Comparison of ENCODE assay signal across 22 cellular contexts in the genomic region with DNA sequence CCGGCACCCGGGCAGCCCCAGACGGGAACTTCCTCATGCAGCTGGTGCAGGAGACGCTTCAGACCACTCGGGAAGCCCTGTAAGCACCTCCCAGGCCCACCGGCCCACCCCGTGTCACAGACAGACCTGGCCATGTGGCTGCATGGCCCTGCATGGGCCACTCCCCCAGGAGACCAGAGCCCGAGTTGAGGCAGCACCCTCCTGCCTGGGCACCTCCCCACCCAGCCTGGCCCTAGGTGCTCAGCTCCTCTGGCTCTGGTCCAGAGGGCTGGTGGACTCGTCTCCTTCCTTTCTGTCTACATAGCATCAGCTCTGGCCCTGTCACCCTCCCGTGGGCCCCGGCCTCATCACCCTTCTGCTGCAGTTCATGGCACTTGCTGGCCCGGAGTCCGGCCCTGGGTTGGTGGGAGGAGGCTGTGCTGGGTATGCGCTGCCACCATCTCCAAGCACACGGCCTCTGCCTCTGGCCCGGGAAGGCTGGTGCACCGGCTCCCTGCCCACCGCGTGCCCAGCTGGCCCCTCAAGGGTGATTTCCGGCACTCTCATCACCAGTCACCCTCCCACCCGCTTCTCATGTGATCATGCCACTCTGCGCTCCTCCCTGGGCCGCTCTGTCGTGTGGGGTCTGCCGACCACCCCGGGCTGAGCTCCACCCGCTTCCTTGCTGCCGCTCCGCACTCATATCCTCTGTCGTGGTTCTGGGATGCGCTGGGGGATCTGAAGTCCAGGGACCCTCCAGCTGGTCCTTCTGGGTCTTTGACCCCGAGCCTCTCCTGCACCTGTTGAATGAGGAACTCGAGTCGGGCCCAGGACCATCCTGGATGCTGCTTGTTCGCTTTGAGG. TPM values are rescaled to one million over a fixed set of nuclear protein-coding genes. Genes with fewer than 3 reads are reported as not detected.
DNase-seq lines count a peak whose midpoint lies in the region; ATAC-seq, FAIRE-seq and TF ChIP-seq lines count a peak whose summit lies in the region.
"Had no signal": no experiment of that assay in that cellular context is flagged by ENCODE, and none has a peak within 500 bp of the region (broad histone marks: within the 10 kb centered on the region; RNA-seq: fewer than 3 reads in every experiment).

No MANE protein-coding gene starts in this region.

- no peak overlapping the region for H3K4me3 ChIP-seq in RWPE2 (ENCODE audit: severe bottlenecking)
- no peak overlapping the region for H3K4me3 ChIP-seq in kidney (ENCODE audit: low read length in 2 of 2)
- H3K4me3 ChIP-seq in spleen: no peak overlapping the region
- H3K4me3 ChIP-seq in prostate gland: no peak overlapping the region
- H3K4me3 ChIP-seq: A549, esophagus muscularis mucosa, HAP-1, Peyer's patch had no signal

- FAIRE-seq in kidney (lab: Jason Lieb, UNC): no peak
- FAIRE-seq in GM19239 (lab: Jason Lieb, UNC): no peak
- FAIRE-seq: A549, colon, small intestine had no signal

- DNase-seq in activated effector memory CD4-positive, alpha-beta T cell treated with anti-CD3 and anti-CD28 coated beads, Interleukin-2, amount 50 U/mL, for 16 hours: peak; percentile 57
- no peak for DNase-seq in activated effector memory CD4-positive, alpha-beta T cell treated with Interleukin-2 at 50 U/mL for 16 hours
- DNase-seq in RWPE2 (ENCODE audit: low spot score): peak; percentile 46
- peak; percentile 72 for DNase-seq in kidney
- peak; percentile 73 for DNase-seq in spleen
- DNase-seq in GM19239 (ENCODE audit: insufficient read length, low spot score): no peak
- no peak for DNase-seq in NCI-H2081 (lab: John Stamatoyannopoulos, UW)
- no peak for DNase-seq in prostate gland (ENCODE audit: low spot score)
- DNase-seq: activated CD4-positive, alpha-beta T cell treated with anti-CD3 and anti-CD28 coated beads, Interleukin-2, amount 10 ng/mL, durations not matched to agents 24 days and 14 days; activated naive CD8-positive, alpha-beta T cell treated with anti-CD3 and anti-CD28 coated beads for 36 hours; DMS79 treated with DMSO at 0.1 percent for 48 hours; foreskin melanocyte; NCI-H1436 treated with DMSO at 0.1 percent for 48 hours; NCI-H526 treated with DMSO at 0.1 percent for 48 hours; small intestine; stimulated activated CD4-positive, alpha-beta T cell treated with anti-CD3 and anti-CD28 coated beads, Interleukin-2, amount 100 ng/mL, for 24 hours had no signal

- no peak for ATAC-seq in RWPE2 (ENCODE audit: low read depth)
- ATAC-seq: A549 had no signal

- no peak overlapping the region for H3K9ac ChIP-seq in kidney (ENCODE audit: low read length in 2 of 2)

- H3K36me3 ChIP-seq in RWPE2 (ENCODE audit: low read depth) (no peaks in the 10 kb centered on the region), kidney (ENCODE audit: control insufficient read depth in 1 of 2, insufficient read depth in 2 of 2, low read length in 2 of 2) (no peaks in the 10 kb centered on the region), spleen (no peaks in the 10 kb centered on the region), prostate gland (no peaks in the 10 kb centered on the region)
- H3K36me3 ChIP-seq: HAP-1, neutrophil, Peyer's patch had no signal

- H3K27ac ChIP-seq in RWPE2 (ENCODE audit: poor library complexity, severe bottlenecking) (no peak overlapping the region), kidney (ENCODE audit: low read depth in 2 of 2, low read length in 2 of 2) (no peak overlapping the region), spleen (no peak overlapping the region), prostate gland (no peak overlapping the region)
- H3K27ac ChIP-seq: A549, esophagus muscularis mucosa, neutrophil, Peyer's patch had no signal

- TF ChIP-seq POLR2A in spleen (IDR thresholded peaks at IDR 0.05): no peak
- no peak for TF ChIP-seq POLR2A in prostate gland (IDR thresholded peaks at IDR 0.05)

- WGBS in spleen, 5 donors: 70 to 86% (median 74%) methylated on average over 18 to 35 of the region's 35 CpGs
- WGBS in prostate gland: 81% methylated on average over 33 of the region's 35 CpGs

- no peaks in the 10 kb centered on the region for H3K9me3 ChIP-seq in RWPE2 (ENCODE audit: severe bottlenecking)
- peaks cover 0 to 9% of the 10 kb centered on the region in 2 donors for H3K9me3 ChIP-seq in kidney (ENCODE audit: control insufficient read depth in 1 of 2, low read length in 2 of 2)
- peaks cover 0 to 8% (median 0%) of the 10 kb centered on the region in 8 donors for H3K9me3 ChIP-seq in spleen
- H3K9me3 ChIP-seq in prostate gland: no peaks in the 10 kb centered on the region
- H3K9me3 ChIP-seq: A549, esophagus muscularis mucosa, HAP-1, neutrophil, Peyer's patch had no signal

- no peaks in the 10 kb centered on the region for H3K27me3 ChIP-seq in RWPE2 (ENCODE audit: insufficient read depth, poor library complexity, severe bottlenecking)
- peaks cover 0 to 51% (median 3%) of the 10 kb centered on the region in 7 donors for H3K27me3 ChIP-seq in spleen (replicated peaks in 1 of 7)
- no peaks in the 10 kb centered on the region for H3K27me3 ChIP-seq in prostate gland (replicated peaks; ENCODE audit: insufficient read depth)
- H3K27me3 ChIP-seq: Peyer's patch had no signal

- H3K4me1 ChIP-seq in RWPE2 (ENCODE audit: insufficient read depth, poor library complexity, severe bottlenecking) (no peaks in the 10 kb centered on the region), kidney (ENCODE audit: control insufficient read depth in 1 of 2, insufficient read depth in 1 of 2, low read depth in 1 of 2, low read length in 2 of 2) (no peaks in the 10 kb centered on the region), spleen (peaks cover 0 to 8% (median 0%) of the 10 kb centered on the region in 6 donors), prostate gland (replicated peaks) (no peaks in the 10 kb centered on the region)
- H3K4me1 ChIP-seq: A549, esophagus muscularis mucosa, HAP-1, Peyer's patch had no signal

- TF ChIP-seq CTCF in RWPE2 (IDR thresholded peaks at IDR 0.05; ENCODE audit: poor library complexity, severe bottlenecking) (no peak), kidney (IDR thresholded peaks at IDR 0.05; ENCODE audit: borderline replicate concordance, extremely low read depth, insufficient read depth) (no peak), spleen (IDR thresholded peaks at IDR 0.05 in 8 of 11, conservative IDR thresholded peaks at IDR 0.05 in 3 of 11) (no peak), prostate gland (IDR thresholded peaks at IDR 0.05) (no peak)

- intact Hi-C loops in kidney (cut with DNase I) (no loop called here), spleen (cut with DNase I; ENCODE audit: low total_unique reads) (loop anchor here (10.0 kb wide), 1 partner anchor 249 kb away; no protein-coding TSS in a partner anchor), prostate gland (cut with DNase I) (no loop called here)

RNA-seq across cellular contexts. Expression of a gene that starts 53.1 kb away (rescaled TPM):
- total RNA-seq in kidney: 0.60 TPM
- not detected for polyA plus RNA-seq in kidney (ENCODE audit: insufficient read depth, low read depth, low replicate concordance)
- 1 to 10 TPM in 4 of 7 donors, under 1 TPM in 2, not detected in 1; 0.85 to 6.0 (median 1.6) TPM for total RNA-seq in spleen
- 1 to 10 TPM in 1 of 3 donors, under 1 TPM in 2; 0.55 to 1.0 (median 0.96) TPM for polyA plus RNA-seq in spleen
- total RNA-seq in prostate gland: 10 to 100 TPM in 1 of 2 donors, 1 to 10 TPM in 1; 4.1 to 22.6 TPM

Comparison
In these comparisons a context has a peak if more than half of its experiments do, and no peak if none do; other contexts are left out.
1. DNase-seq: peak in activated effector memory CD4-positive, alpha-beta T cell treated with anti-CD3 and anti-CD28 coated beads, Interleukin-2, amount 50 U/mL, for 16 hours (single experiment), RWPE2 (single experiment), kidney (single experiment) and spleen (single experiment); none in activated effector memory CD4-positive, alpha-beta T cell treated with Interleukin-2 at 50 U/mL for 16 hours (single experiment), GM19239 (single experiment), NCI-H2081 (0 of 2) and prostate gland (single experiment).